In the genomic region with DNA sequence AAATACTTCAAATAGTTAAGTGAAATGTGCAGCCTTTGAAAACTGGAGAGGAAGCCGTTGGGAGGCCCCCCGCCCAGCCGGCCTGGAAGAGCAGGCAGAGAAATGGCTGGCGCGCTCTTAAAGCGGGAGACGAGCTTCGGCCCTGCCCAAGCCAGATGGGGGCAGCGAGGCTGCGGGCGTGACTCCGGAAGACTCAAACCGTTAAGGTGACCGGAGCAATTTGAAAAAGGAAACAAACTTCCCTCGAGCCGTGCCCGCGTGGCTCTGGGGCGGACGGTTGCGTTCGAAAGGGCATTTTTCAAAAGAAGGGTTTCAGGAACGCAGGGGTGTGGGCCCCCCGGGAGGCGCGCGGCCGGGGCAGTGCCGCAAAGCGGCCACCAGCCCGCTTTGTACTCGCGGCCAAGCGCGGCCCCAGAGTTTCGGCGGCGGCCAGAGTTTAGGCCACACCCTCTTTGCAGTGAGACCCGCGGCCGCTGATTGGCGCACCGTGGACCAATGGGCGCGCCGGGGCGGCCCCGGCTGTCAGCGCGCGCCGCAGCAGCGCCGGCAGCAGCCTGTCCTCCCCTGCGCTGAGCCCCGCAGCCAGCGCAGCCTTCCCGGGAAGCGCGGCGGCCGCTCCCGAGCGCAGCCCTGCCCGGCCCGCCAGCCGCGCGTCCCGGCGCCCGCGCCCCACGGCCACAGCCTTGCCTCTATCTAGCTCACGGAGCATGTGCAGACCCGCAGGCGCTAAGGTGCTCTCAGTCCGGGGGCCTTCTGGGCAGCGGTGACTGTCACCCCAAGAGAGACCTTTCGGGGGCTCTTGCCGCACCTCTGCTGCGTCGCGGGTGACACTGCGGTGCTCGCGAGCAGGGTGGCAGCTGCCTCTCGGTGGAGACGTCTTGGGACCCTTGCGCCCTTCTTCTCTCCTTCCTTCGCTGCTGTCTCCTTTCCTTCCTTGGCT, we compare ENCODE assay signal across 8 cellular contexts. TPM values are rescaled to one million over a fixed set of nuclear protein-coding genes. Genes with fewer than 3 reads are reported as not detected.
DNase-seq lines count a peak whose midpoint lies in the region; ATAC-seq and TF ChIP-seq lines count a peak whose summit lies in the region.

A gene with protein sequence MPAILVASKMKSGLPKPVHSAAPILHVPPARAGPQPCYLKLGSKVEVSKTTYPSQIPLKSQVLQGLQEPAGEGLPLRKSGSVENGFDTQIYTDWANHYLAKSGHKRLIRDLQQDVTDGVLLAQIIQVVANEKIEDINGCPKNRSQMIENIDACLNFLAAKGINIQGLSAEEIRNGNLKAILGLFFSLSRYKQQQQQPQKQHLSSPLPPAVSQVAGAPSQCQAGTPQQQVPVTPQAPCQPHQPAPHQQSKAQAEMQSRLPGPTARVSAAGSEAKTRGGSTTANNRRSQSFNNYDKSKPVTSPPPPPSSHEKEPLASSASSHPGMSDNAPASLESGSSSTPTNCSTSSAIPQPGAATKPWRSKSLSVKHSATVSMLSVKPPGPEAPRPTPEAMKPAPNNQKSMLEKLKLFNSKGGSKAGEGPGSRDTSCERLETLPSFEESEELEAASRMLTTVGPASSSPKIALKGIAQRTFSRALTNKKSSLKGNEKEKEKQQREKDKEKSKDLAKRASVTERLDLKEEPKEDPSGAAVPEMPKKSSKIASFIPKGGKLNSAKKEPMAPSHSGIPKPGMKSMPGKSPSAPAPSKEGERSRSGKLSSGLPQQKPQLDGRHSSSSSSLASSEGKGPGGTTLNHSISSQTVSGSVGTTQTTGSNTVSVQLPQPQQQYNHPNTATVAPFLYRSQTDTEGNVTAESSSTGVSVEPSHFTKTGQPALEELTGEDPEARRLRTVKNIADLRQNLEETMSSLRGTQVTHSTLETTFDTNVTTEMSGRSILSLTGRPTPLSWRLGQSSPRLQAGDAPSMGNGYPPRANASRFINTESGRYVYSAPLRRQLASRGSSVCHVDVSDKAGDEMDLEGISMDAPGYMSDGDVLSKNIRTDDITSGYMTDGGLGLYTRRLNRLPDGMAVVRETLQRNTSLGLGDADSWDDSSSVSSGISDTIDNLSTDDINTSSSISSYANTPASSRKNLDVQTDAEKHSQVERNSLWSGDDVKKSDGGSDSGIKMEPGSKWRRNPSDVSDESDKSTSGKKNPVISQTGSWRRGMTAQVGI (N-terminal part only) (plus strand): TSS at position 557 of the 940 bp plus-strand sequence. CDS start 859 bp downstream, outside the sequence.

- peaks cover 0 to 14% of the 10 kb centered on the region in 2 donors for H3K27me3 ChIP-seq in Peyer's patch

- peak within 1 kb of the TSS; percentile 79 to 83 for H3K27ac Mint-ChIP-seq in natural killer cell
- H3K27ac Mint-ChIP-seq in stimulated activated naive B cell treated with anti-CD40 and anti-IgM and Interleukin-4, amounts not matched to agents 10 μg/mL and 1 μg/mL and 100 μg/mL, for 72 hours: peak within 1 kb of the TSS; percentile 77

- peaks cover 0 to 28% (median 7%) of the 10 kb centered on the region in 4 donors for H3K4me1 ChIP-seq in Peyer's patch

- H3K4me3 ChIP-seq in Peyer's patch (peak within 1 kb of the TSS; percentile 42 to 68 (median 59)), fibroblast of pulmonary artery (replicated peaks; ENCODE audit: low read depth, low read length) (peak within 1 kb of the TSS; percentile 79)

- H3K36me3 ChIP-seq in Peyer's patch: no peaks in the 10 kb centered on the region

- no peak for TF ChIP-seq EP300 in Ishikawa (IDR thresholded peaks at IDR 0.05; ENCODE audit: borderline replicate concordance)

- ATAC-seq in GM21717 (IDR thresholded peaks at IDR 0.05; ENCODE audit: unreplicated experiment) (peak; percentile 99), natural killer cell (peak; percentile 97 to 99 (median 99))
- peak; percentile 97 to 98 for ATAC-seq in stimulated activated naive B cell treated with anti-CD40 and anti-IgM and Interleukin-4, amounts not matched to agents 10 μg/mL and 1 μg/mL and 100 μg/mL, for 72 hours (replicated peaks)

- H3K27ac ChIP-seq in Peyer's patch: peak within 1 kb of the TSS; percentile 64 to 89 (median 69)

- peak within 1 kb of the TSS; percentile 100 for H3K4me3 Mint-ChIP-seq in natural killer cell
- H3K4me3 Mint-ChIP-seq in stimulated activated naive B cell treated with anti-CD40 and anti-IgM and Interleukin-4, amounts not matched to agents 10 μg/mL and 1 μg/mL and 100 μg/mL, for 72 hours: peak within 1 kb of the TSS; percentile 89 to 96

- TF ChIP-seq RAD21 in Ishikawa (IDR thresholded peaks at IDR 0.05; ENCODE audit: low read depth): no peak

- TF ChIP-seq POLR2A in Peyer's patch (IDR thresholded peaks at IDR 0.05): peak; percentile 35 to 70

- peaks cover 25 to 35% of the 10 kb centered on the region in 2 donors for H3K27me3 Mint-ChIP-seq in natural killer cell (ENCODE audit: low read depth in 2 of 2)
- peaks cover 46 to 49% of the 10 kb centered on the region in 2 donors for H3K27me3 Mint-ChIP-seq in stimulated activated naive B cell treated with anti-CD40 and anti-IgM and Interleukin-4, amounts not matched to agents 10 μg/mL and 1 μg/mL and 100 μg/mL, for 72 hours

- DNase-seq in DMS153 treated with DMSO at 0.1 percent for 48 hours (lab: John Stamatoyannopoulos, UW; ENCODE audit: unreplicated experiment) (peak; percentile 86), Peyer's patch (peak; percentile 78 to 93 (median 92)), fibroblast of pulmonary artery (ENCODE audit: low read depth) (peak; percentile 92), natural killer cell (peak; percentile 83)
- DNase-seq in activated effector memory CD4-positive, alpha-beta T cell treated with Interleukin-2 at 50 U/mL for 16 hours: peak; percentile 72
- DNase-seq in stimulated activated naive B cell treated with anti-CD40 and anti-IgM and Interleukin-4, amounts not matched to agents 10 μg/mL and 1 μg/mL and 100 μg/mL, for 72 hours: peak; percentile 71

- no peaks in the 10 kb centered on the region for H3K9me3 Mint-ChIP-seq in natural killer cell
- no peaks in the 10 kb centered on the region for H3K9me3 Mint-ChIP-seq in stimulated activated naive B cell treated with anti-CD40 and anti-IgM and Interleukin-4, amounts not matched to agents 10 μg/mL and 1 μg/mL and 100 μg/mL, for 72 hours

- intact Hi-C loops in natural killer cell (cut with micrococcal nuclease): no loop called here

- peaks cover 25 to 29% of the 10 kb centered on the region in 2 donors for H3K4me1 Mint-ChIP-seq in natural killer cell
- peaks cover 16 to 36% of the 10 kb centered on the region in 2 donors for H3K4me1 Mint-ChIP-seq in stimulated activated naive B cell treated with anti-CD40 and anti-IgM and Interleukin-4, amounts not matched to agents 10 μg/mL and 1 μg/mL and 100 μg/mL, for 72 hours

- H3K36me3 Mint-ChIP-seq in natural killer cell: no peaks in the 10 kb centered on the region
- no peaks in the 10 kb centered on the region for H3K36me3 Mint-ChIP-seq in stimulated activated naive B cell treated with anti-CD40 and anti-IgM and Interleukin-4, amounts not matched to agents 10 μg/mL and 1 μg/mL and 100 μg/mL, for 72 hours

- H3K9me3 ChIP-seq in Peyer's patch: no peaks in the 10 kb centered on the region

- TF ChIP-seq CTCF in Peyer's patch (IDR thresholded peaks at IDR 0.05) (peak in 1 of 6 experiments; percentile 2), fibroblast of pulmonary artery (IDR thresholded peaks at IDR 0.05; ENCODE audit: low read length, missing control alignments) (no peak), natural killer cell (IDR thresholded peaks at IDR 0.05) (no peak)

TF ChIP-seq in Ishikawa, 13 proteins besides CTCF, POLR2A, EP300 and RAD21 (continues in another document):
- TF ChIP-seq YY1 (IDR thresholded peaks at IDR 0.05; ENCODE audit: low read depth): 0 out of 2 replicates have a peak, but pooled peaks have one; percentile 26
- TF ChIP-seq ZBTB7A (IDR thresholded peaks at IDR 0.05; ENCODE audit: low read depth): no peak
- no peak for TF ChIP-seq TEAD4 (IDR thresholded peaks at IDR 0.05)
- TF ChIP-seq NFIC (IDR thresholded peaks at IDR 0.05): no peak
- TF ChIP-seq, protein P1, sequence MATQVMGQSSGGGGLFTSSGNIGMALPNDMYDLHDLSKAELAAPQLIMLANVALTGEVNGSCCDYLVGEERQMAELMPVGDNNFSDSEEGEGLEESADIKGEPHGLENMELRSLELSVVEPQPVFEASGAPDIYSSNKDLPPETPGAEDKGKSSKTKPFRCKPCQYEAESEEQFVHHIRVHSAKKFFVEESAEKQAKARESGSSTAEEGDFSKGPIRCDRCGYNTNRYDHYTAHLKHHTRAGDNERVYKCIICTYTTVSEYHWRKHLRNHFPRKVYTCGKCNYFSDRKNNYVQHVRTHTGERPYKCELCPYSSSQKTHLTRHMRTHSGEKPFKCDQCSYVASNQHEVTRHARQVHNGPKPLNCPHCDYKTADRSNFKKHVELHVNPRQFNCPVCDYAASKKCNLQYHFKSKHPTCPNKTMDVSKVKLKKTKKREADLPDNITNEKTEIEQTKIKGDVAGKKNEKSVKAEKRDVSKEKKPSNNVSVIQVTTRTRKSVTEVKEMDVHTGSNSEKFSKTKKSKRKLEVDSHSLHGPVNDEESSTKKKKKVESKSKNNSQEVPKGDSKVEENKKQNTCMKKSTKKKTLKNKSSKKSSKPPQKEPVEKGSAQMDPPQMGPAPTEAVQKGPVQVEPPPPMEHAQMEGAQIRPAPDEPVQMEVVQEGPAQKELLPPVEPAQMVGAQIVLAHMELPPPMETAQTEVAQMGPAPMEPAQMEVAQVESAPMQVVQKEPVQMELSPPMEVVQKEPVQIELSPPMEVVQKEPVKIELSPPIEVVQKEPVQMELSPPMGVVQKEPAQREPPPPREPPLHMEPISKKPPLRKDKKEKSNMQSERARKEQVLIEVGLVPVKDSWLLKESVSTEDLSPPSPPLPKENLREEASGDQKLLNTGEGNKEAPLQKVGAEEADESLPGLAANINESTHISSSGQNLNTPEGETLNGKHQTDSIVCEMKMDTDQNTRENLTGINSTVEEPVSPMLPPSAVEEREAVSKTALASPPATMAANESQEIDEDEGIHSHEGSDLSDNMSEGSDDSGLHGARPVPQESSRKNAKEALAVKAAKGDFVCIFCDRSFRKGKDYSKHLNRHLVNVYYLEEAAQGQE (IDR thresholded peaks at IDR 0.05; ENCODE audit: low read depth): no peak
- no peak for TF ChIP-seq CREB1 (IDR thresholded peaks at IDR 0.05; ENCODE audit: low read depth)
- TF ChIP-seq TCF12 (IDR thresholded peaks at IDR 0.05; ENCODE audit: low read depth): 0 out of 2 replicates have a peak, but pooled peaks have one; percentile 34
- no peak for TF ChIP-seq CEBPB (IDR thresholded peaks at IDR 0.05)
- TF ChIP-seq, protein P2, sequence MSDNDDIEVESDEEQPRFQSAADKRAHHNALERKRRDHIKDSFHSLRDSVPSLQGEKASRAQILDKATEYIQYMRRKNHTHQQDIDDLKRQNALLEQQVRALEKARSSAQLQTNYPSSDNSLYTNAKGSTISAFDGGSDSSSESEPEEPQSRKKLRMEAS (IDR thresholded peaks at IDR 0.05): peak; percentile 72
- 0 out of 2 replicates have a peak, but pooled peaks have one; percentile 51 for TF ChIP-seq FOXM1 (IDR thresholded peaks at IDR 0.05; ENCODE audit: borderline replicate concordance, low read depth)

RNA-seq across cellular contexts. Expression of the gene that starts here (rescaled TPM):
- total RNA-seq in Peyer's patch (10 to 100 TPM in 3 of 4 donors, 1 to 10 TPM in 1; 6.0 to 48.7 (median 20.1) TPM), natural killer cell (1 to 10 TPM in 1 of 3 donors, under 1 TPM in 2; 0.14 to 1.6 (median 0.43) TPM)

Comparison
In these comparisons a context has a peak if more than half of its experiments do, and no peak if none do; other contexts are left out.
1. Peak in every context shown above with its lines: DNase-seq, ATAC-seq, H3K4me3 ChIP-seq and H3K27ac ChIP-seq.